In genomic region chr1:233614743-233615521, GRCh38 we compare ENCODE assay signal across 8 cellular contexts. TPM values are rescaled to one million over a fixed set of nuclear protein-coding genes. Genes with fewer than 3 reads are reported as not detected.
A peak's percentile ranks its signal among the peaks of the same experiment; 100 is the strongest.
DNase-seq lines count a peak whose midpoint lies in the region; ATAC-seq, FAIRE-seq and TF ChIP-seq lines count a peak whose summit lies in the region.

No MANE protein-coding gene starts in this region.

- H3K4me2 ChIP-seq in endothelial cell of umbilical vein (ENCODE audit: insufficient read depth, low read length), result no peak overlapping the region

- H3K27ac ChIP-seq in endothelial cell of umbilical vein (ENCODE audit: insufficient read depth, low read depth, low read length), result no peak overlapping the region

- peak overlapping the region; percentile 63 for H3K4me3 Mint-ChIP-seq in activated naive CD4-positive, alpha-beta T cell treated with anti-CD3 and anti-CD28 coated beads, Interleukin-2, amount 10 ng/mL, durations not matched to agents 7 days and 5 days
- peak overlapping the region; percentile 91 for H3K4me3 Mint-ChIP-seq in progenitor cell of endocrine pancreas (ENCODE audit: low read depth)

- no peaks in the 10 kb centered on the region for H4K20me1 ChIP-seq in endothelial cell of umbilical vein (replicated peaks; ENCODE audit: control insufficient read depth, extremely low read depth, insufficient read depth, low read length)

- FAIRE-seq in endothelial cell of umbilical vein (lab: Jason Lieb, UNC), result no peak

- H2AFZ ChIP-seq in endothelial cell of umbilical vein (ENCODE audit: low read depth, low read length), result no peak overlapping the region

- no peak for TF ChIP-seq CTCF in endothelial cell of umbilical vein (IDR thresholded peaks at IDR 0.05; ENCODE audit: extremely low read depth in 1 of 2, insufficient read depth in 1 of 2, low read depth in 1 of 2, low read length in 2 of 2)
- no peak for TF ChIP-seq CTCF in progenitor cell of endocrine pancreas (IDR thresholded peaks at IDR 0.05; ENCODE audit: unreplicated experiment)
- no peak for TF ChIP-seq CTCF in BE2C (IDR thresholded peaks at IDR 0.05; ENCODE audit: low read depth, low read length)

- H3K4me3 ChIP-seq in Jurkat, Clone E6-1 (ENCODE audit: low read length), result peak overlapping the region; percentile 89
- H3K4me3 ChIP-seq in endothelial cell of umbilical vein (replicated peaks in 1 of 3; ENCODE audit: insufficient read depth in 1 of 3, low read depth in 1 of 3, low read length in 3 of 3) (no peak overlapping the region), BE2C (ENCODE audit: low read depth, low read length) (no peak overlapping the region)

- no peak overlapping the region for H3K27ac Mint-ChIP-seq in activated naive CD4-positive, alpha-beta T cell treated with anti-CD3 and anti-CD28 coated beads, Interleukin-2, amount 10 ng/mL, durations not matched to agents 7 days and 5 days
- H3K27ac Mint-ChIP-seq in progenitor cell of endocrine pancreas, result peak overlapping the region; percentile 53

- DNase-seq in activated naive CD4-positive, alpha-beta T cell treated with anti-CD3 and anti-CD28 coated beads, Interleukin-2, amount 10 ng/mL, durations not matched to agents 7 days and 5 days, result peak; percentile 29
- no peak for DNase-seq in activated naive CD4-positive, alpha-beta T cell (lab: John Stamatoyannopoulos, UW)
- DNase-seq in Jurkat, Clone E6-1 (ENCODE audit: low read depth, low spot score), result peak; percentile 67
- DNase-seq in endothelial cell of umbilical vein (ENCODE audit: low read depth, low spot score) (no peak), progenitor cell of endocrine pancreas (ENCODE audit: low spot score, unreplicated experiment) (peak; percentile 15), BE2C (no peak), NOMO-1 treated with DMSO at 0.1 percent for 48 hours (lab: John Stamatoyannopoulos, UW; ENCODE audit: unreplicated experiment) (no peak)

- POLR2A ChIA-PET in endothelial cell of umbilical vein (lab: Charles Lee), result no interaction called here

- intact Hi-C loops in endothelial cell of umbilical vein (cut with micrococcal nuclease), result no loop called here

- no peaks in the 10 kb centered on the region for H3K9me3 Mint-ChIP-seq in activated naive CD4-positive, alpha-beta T cell treated with anti-CD3 and anti-CD28 coated beads, Interleukin-2, amount 10 ng/mL, durations not matched to agents 7 days and 5 days
- H3K9me3 Mint-ChIP-seq in progenitor cell of endocrine pancreas (ENCODE audit: low read depth), result no peaks in the 10 kb centered on the region

- H3K9me3 ChIP-seq in endothelial cell of umbilical vein (replicated peaks; ENCODE audit: control insufficient read depth, insufficient read depth, low read length), result no peaks in the 10 kb centered on the region
- no peaks in the 10 kb centered on the region for H3K9me3 ChIP-seq in BE2C

- H3K4me1 Mint-ChIP-seq in activated naive CD4-positive, alpha-beta T cell treated with anti-CD3 and anti-CD28 coated beads, Interleukin-2, amount 10 ng/mL, durations not matched to agents 7 days and 5 days, result peaks cover 11% of the 10 kb centered on the region
- peaks cover 14% of the 10 kb centered on the region for H3K4me1 Mint-ChIP-seq in progenitor cell of endocrine pancreas (ENCODE audit: low read depth)

- peaks cover 64% of the 10 kb centered on the region for H3K27me3 Mint-ChIP-seq in activated naive CD4-positive, alpha-beta T cell treated with anti-CD3 and anti-CD28 coated beads, Interleukin-2, amount 10 ng/mL, durations not matched to agents 7 days and 5 days
- peaks cover 14% of the 10 kb centered on the region for H3K27me3 Mint-ChIP-seq in progenitor cell of endocrine pancreas

- CTCF ChIA-PET in activated naive CD4-positive, alpha-beta T cell treated with anti-CD3 and anti-CD28 coated beads, Interleukin-2, amount 10 ng/mL, durations not matched to agents 7 days and 5 days (lab: Charles Lee), result no interaction called here
- CTCF ChIA-PET in endothelial cell of umbilical vein (lab: Charles Lee), result no interaction called here

- no peak for TF ChIP-seq POLR2A in endothelial cell of umbilical vein (IDR thresholded peaks at IDR 0.05; ENCODE audit: low read depth, low read length)

- TSS peak; percentile 37 for BruUV-seq in endothelial cell of umbilical vein (replicated peaks; lab: Mats Ljungman, UMichigan)

- peaks cover 3 to 10% of the 10 kb centered on the region in 2 experiments for H3K27me3 ChIP-seq in endothelial cell of umbilical vein (ENCODE audit: control insufficient read depth in 2 of 2, insufficient read depth in 2 of 2, low read length in 2 of 2)
- H3K27me3 ChIP-seq in BE2C, result peaks cover 35% of the 10 kb centered on the region

- H3K4me1 ChIP-seq in endothelial cell of umbilical vein (ENCODE audit: control insufficient read depth, extremely low read depth, insufficient read depth, low read length), result peaks cover 5% of the 10 kb centered on the region
- no peaks in the 10 kb centered on the region for H3K4me1 ChIP-seq in BE2C

- H3K79me2 ChIP-seq in endothelial cell of umbilical vein (ENCODE audit: control insufficient read depth, insufficient read depth, low read length), result no peaks in the 10 kb centered on the region

- dilution Hi-C loops in endothelial cell of umbilical vein (cut with MboI; ENCODE audit: extremely low pct_ligation_motif_present, low sequenced_read_pairs), result no loop called here

- H3K9ac ChIP-seq in endothelial cell of umbilical vein (replicated peaks; ENCODE audit: extremely low read depth, insufficient read depth, low read length), result no peak overlapping the region

- no peaks in the 10 kb centered on the region for H3K9me1 ChIP-seq in endothelial cell of umbilical vein (replicated peaks; ENCODE audit: control insufficient read depth, extremely low read depth, insufficient read depth, low read length)

- H3K36me3 Mint-ChIP-seq in activated naive CD4-positive, alpha-beta T cell treated with anti-CD3 and anti-CD28 coated beads, Interleukin-2, amount 10 ng/mL, durations not matched to agents 7 days and 5 days, result peaks cover 2% of the 10 kb centered on the region
- H3K36me3 Mint-ChIP-seq in progenitor cell of endocrine pancreas (ENCODE audit: insufficient read depth), result peaks cover 6% of the 10 kb centered on the region

- H3K36me3 ChIP-seq in endothelial cell of umbilical vein (ENCODE audit: control insufficient read depth in 2 of 2, extremely low read depth in 1 of 2, insufficient read depth in 2 of 2, low read length in 2 of 2) (no peaks in the 10 kb centered on the region), BE2C (no peaks in the 10 kb centered on the region)

- ATAC-seq in HG02759 (IDR thresholded peaks at IDR 0.05; ENCODE audit: unreplicated experiment), result no peak

TF ChIP-seq in endothelial cell of umbilical vein, 7 proteins besides CTCF, POLR2A, EP300 and RAD21:
- TF ChIP-seq JUN (IDR thresholded peaks at IDR 0.05; ENCODE audit: borderline replicate concordance, insufficient read depth, insufficient read length, low read depth) (no peak), EZH2 (IDR thresholded peaks at IDR 0.05; ENCODE audit: borderline replicate concordance, low read depth, low read length, severe bottlenecking) (no peak), FOS (IDR thresholded peaks at IDR 0.05; ENCODE audit: borderline replicate concordance, insufficient read depth, low read length) (no peak), GATA2 (IDR thresholded peaks at IDR 0.05; ENCODE audit: insufficient read depth, insufficient read length, low read depth, low read length) (no peak), MAX (IDR thresholded peaks at IDR 0.05; ENCODE audit: insufficient read depth, insufficient read length) (no peak)

RNA-seq across cellular contexts. Expression of gene KCNK1, which starts 1.0 kb away (rescaled TPM):
- polyA plus RNA-seq in Jurkat, Clone E6-1 (2012; ENCODE audit: insufficient read depth, insufficient read length), result 16.3 TPM
- total RNA-seq in endothelial cell of umbilical vein (1.0 and 2.8 TPM in 2 replicates), progenitor cell of endocrine pancreas (9.4 and 9.7 TPM in 2 replicates)
- 0.83 and 0.84 TPM in 2 replicates for polyA plus RNA-seq in endothelial cell of umbilical vein
- polyA plus RNA-seq in endothelial cell of umbilical vein (2011; cell fraction: cytosol; rRNA removed), result 0.56 and 0.58 TPM in 2 replicates
- polyA plus RNA-seq in endothelial cell of umbilical vein (2011; cell fraction: nucleus; rRNA removed), result 0.49 and 0.53 TPM in 2 replicates
- 0.24 and 0.25 TPM in 2 replicates for polyA plus RNA-seq in endothelial cell of umbilical vein (2012)
- 0.51 and 1.2 TPM in 2 replicates for polyA minus RNA-seq in endothelial cell of umbilical vein
- 31.6 TPM for polyA minus RNA-seq in endothelial cell of umbilical vein (2011; cell fraction: cytosol; rRNA and poly(A)+ RNA removed)
- 0.87 and 1.4 TPM in 2 replicates for polyA minus RNA-seq in endothelial cell of umbilical vein (2011; cell fraction: nucleus; rRNA and poly(A)+ RNA removed)
- polyA plus RNA-seq in BE2C (2012; ENCODE audit: insufficient read depth, insufficient read length, low read depth), result not detected

Comparison
In these comparisons a context has a peak if more than half of its experiments do, and no peak if none do; other contexts are left out.
1. DNase-seq: peak in activated naive CD4-positive, alpha-beta T cell treated with anti-CD3 and anti-CD28 coated beads, Interleukin-2, amount 10 ng/mL, durations not matched to agents 7 days and 5 days (single experiment), Jurkat, Clone E6-1 (single experiment) and progenitor cell of endocrine pancreas (single experiment); none in activated naive CD4-positive, alpha-beta T cell (0 of 4), endothelial cell of umbilical vein (single experiment), BE2C (single experiment) and NOMO-1 treated with DMSO at 0.1 percent for 48 hours (single experiment).